ENCODE assay signal across 29 cellular contexts in genomic region chr2:201308914-201309313, GRCh38.
"Had no signal": no experiment of that assay in that cellular context is flagged by ENCODE, and none has a peak within 500 bp of the region (broad histone marks: within the 10 kb centered on the region; RNA-seq: fewer than 3 reads in every experiment).

No MANE protein-coding gene starts in this region.

- FAIRE-seq: urothelium cell line had no signal

- H3K27me3 Mint-ChIP-seq: stimulated activated memory B cell treated with anti-CD40 and anti-IgM and Interleukin-4, amounts not matched to agents 10 μg/mL and 1 μg/mL and 100 μg/mL, for 72 hours; stimulated activated naive B cell treated with anti-CD40 and anti-IgM and Interleukin-4, amounts not matched to agents 10 μg/mL and 1 μg/mL and 100 μg/mL, for 72 hours; stimulated activated naive CD8-positive, alpha-beta T cell treated with anti-CD3 and anti-CD28 coated beads, Interleukin-15, amount 100 ng/mL, for 72 hours; stimulated activated naive CD8-positive, alpha-beta T cell treated with anti-CD3 and anti-CD28 coated beads, Interleukin-15, Interleukin-2, amounts not matched to agents 100 ng/mL and 50 ng/mL, for 24 hours; type B pancreatic cell had no signal

- H3K9me3 ChIP-seq: suprapubic skin, testis, thyroid gland, tibial artery, upper lobe of right lung, uterus, vagina had no signal

- ATAC-seq: stimulated activated effector memory CD8-positive, alpha-beta T cell treated with anti-CD3 and anti-CD28 coated beads, Interleukin-12 subunit alpha, Interleukin-12 subunit beta, amount 100 ng/mL, for 72 hours; stimulated activated memory B cell treated with anti-CD40 and anti-IgM and Interleukin-4, amounts not matched to agents 10 μg/mL and 1 μg/mL and 100 μg/mL, for 72 hours; stimulated activated naive B cell treated with anti-CD40 and anti-IgM and Interleukin-4, amounts not matched to agents 10 μg/mL and 1 μg/mL and 100 μg/mL, for 72 hours; stimulated activated naive CD8-positive, alpha-beta T cell treated with anti-CD3 and anti-CD28 coated beads, Interleukin-15, amount 100 ng/mL, for 72 hours; stimulated activated naive CD8-positive, alpha-beta T cell treated with anti-CD3 and anti-CD28 coated beads, Interleukin-15, Interleukin-2, amounts not matched to agents 100 U/mL and 50 U/mL, for 24 hours; upper lobe of right lung had no signal

- H3K4me1 Mint-ChIP-seq: stimulated activated effector memory CD8-positive, alpha-beta T cell treated with anti-CD3 and anti-CD28 coated beads, Interleukin-12 subunit alpha, Interleukin-12 subunit beta, amount 100 ng/mL, for 72 hours; stimulated activated memory B cell treated with anti-CD40 and anti-IgM and Interleukin-4, amounts not matched to agents 10 μg/mL and 1 μg/mL and 100 μg/mL, for 72 hours; stimulated activated naive B cell treated with anti-CD40 and anti-IgM and Interleukin-4, amounts not matched to agents 10 μg/mL and 1 μg/mL and 100 μg/mL, for 72 hours; stimulated activated naive CD8-positive, alpha-beta T cell treated with anti-CD3 and anti-CD28 coated beads, Interleukin-15, amount 100 ng/mL, for 72 hours had no signal

- H3K9me3 Mint-ChIP-seq: type B pancreatic cell had no signal

- H3K27ac Mint-ChIP-seq: stimulated activated effector memory CD8-positive, alpha-beta T cell treated with anti-CD3 and anti-CD28 coated beads, Interleukin-12 subunit alpha, Interleukin-12 subunit beta, amount 100 ng/mL, for 72 hours; stimulated activated memory B cell treated with anti-CD40 and anti-IgM and Interleukin-4, amounts not matched to agents 10 μg/mL and 1 μg/mL and 100 μg/mL, for 72 hours; stimulated activated naive B cell treated with anti-CD40 and anti-IgM and Interleukin-4, amounts not matched to agents 10 μg/mL and 1 μg/mL and 100 μg/mL, for 72 hours; stimulated activated naive CD8-positive, alpha-beta T cell treated with anti-CD3 and anti-CD28 coated beads, Interleukin-15, amount 100 ng/mL, for 72 hours; stimulated activated naive CD8-positive, alpha-beta T cell treated with anti-CD3 and anti-CD28 coated beads, Interleukin-15, Interleukin-2, amounts not matched to agents 100 ng/mL and 50 ng/mL, for 24 hours; type B pancreatic cell had no signal

- DNase-seq: stimulated activated CD4-positive, alpha-beta T cell treated with anti-CD3 and anti-CD28 coated beads, Interleukin-2, amount 100 ng/mL, for 48 hours; stimulated activated CD4-positive, alpha-beta T cell treated with anti-CD3 and anti-CD28 coated beads, Interleukin-4, amount 100 ng/mL, for 1 hour; stimulated activated CD4-positive, alpha-beta T cell treated with anti-CD3 and anti-CD28 coated beads, Interleukin-4, amount 100 ng/mL, for 24 hours; stimulated activated CD4-positive, alpha-beta T cell treated with anti-CD3 and anti-CD28 coated beads, Interleukin-4, amount 100 ng/mL, for 4 hours; stimulated activated CD8-positive, alpha-beta memory T cell treated with anti-CD3 and anti-CD28 coated beads, Interleukin-4, amount 100 ng/mL, for 48 hours; stimulated activated naive B cell treated with anti-CD40 and anti-IgM and Interleukin-4, amounts not matched to agents 10 μg/mL and 1 μg/mL and 100 μg/mL, for 72 hours; stimulated activated naive CD4-positive, alpha-beta T cell; stimulated activated naive CD4-positive, alpha-beta T cell treated with Interleukin-2 at 50 U/mL for 16 hours; stimulated activated naive CD8-positive, alpha-beta T cell treated with anti-CD3 and anti-CD28 coated beads, Interleukin-15, amount 100 ng/mL, for 72 hours; stimulated activated naive CD8-positive, alpha-beta T cell treated with anti-CD3 and anti-CD28 coated beads, Interleukin-15, Interleukin-2, amounts not matched to agents 100 U/mL and 50 U/mL, for 24 hours; stomach; substantia nigra; testis; thyroid gland; tibial artery; transverse colon; trophoblast cell; upper lobe of left lung; upper lobe of right lung; uterus had no signal

- H3K27me3 ChIP-seq: stomach, suprapubic skin, testis, thyroid gland, tibial artery, tibial nerve, transverse colon, upper lobe of left lung, upper lobe of right lung, uterus, vagina had no signal

- H3K36me3 Mint-ChIP-seq: stimulated activated effector memory CD8-positive, alpha-beta T cell treated with anti-CD3 and anti-CD28 coated beads, Interleukin-12 subunit alpha, Interleukin-12 subunit beta, amount 100 ng/mL, for 72 hours; type B pancreatic cell had no signal

- H3K36me3 ChIP-seq: suprapubic skin, upper lobe of right lung, uterus, vagina had no signal

- H3K27ac ChIP-seq: stomach, suprapubic skin, testis, thoracic aorta, thyroid gland, tibial artery, tibial nerve, transverse colon, upper lobe of left lung, upper lobe of right lung, uterus, vagina had no signal

- H3K4me3 ChIP-seq: stomach, suprapubic skin, testis, thoracic aorta, thyroid gland, tibial artery, tibial nerve, transverse colon, upper lobe of left lung, upper lobe of right lung, uterus, vagina had no signal

- H3K4me1 ChIP-seq: stomach, suprapubic skin, testis, thyroid gland, tibial artery, tibial nerve, transverse colon, upper lobe of left lung, upper lobe of right lung, uterus, vagina had no signal

- H3K4me3 Mint-ChIP-seq: stimulated activated effector memory CD8-positive, alpha-beta T cell treated with anti-CD3 and anti-CD28 coated beads, Interleukin-12 subunit alpha, Interleukin-12 subunit beta, amount 100 ng/mL, for 72 hours; stimulated activated memory B cell treated with anti-CD40 and anti-IgM and Interleukin-4, amounts not matched to agents 10 μg/mL and 1 μg/mL and 100 μg/mL, for 72 hours; stimulated activated naive B cell treated with anti-CD40 and anti-IgM and Interleukin-4, amounts not matched to agents 10 μg/mL and 1 μg/mL and 100 μg/mL, for 72 hours; stimulated activated naive CD8-positive, alpha-beta T cell treated with anti-CD3 and anti-CD28 coated beads, Interleukin-15, amount 100 ng/mL, for 72 hours; stimulated activated naive CD8-positive, alpha-beta T cell treated with anti-CD3 and anti-CD28 coated beads, Interleukin-15, Interleukin-2, amounts not matched to agents 100 ng/mL and 50 ng/mL, for 24 hours; type B pancreatic cell had no signal
